Comparison of ENCODE assay signal across 8 cellular contexts in genomic region chr4:1166509-1167243, GRCh38. TPM values are rescaled to one million over a fixed set of nuclear protein-coding genes. Genes with fewer than 3 reads are reported as not detected.
A peak's percentile ranks its signal among the peaks of the same experiment; 100 is the strongest.
DNase-seq lines count a peak whose midpoint lies in the region; ATAC-seq lines count a peak whose summit lies in the region.

No MANE protein-coding gene starts in this region.

- H3K4me1 Mint-ChIP-seq in CD4-positive, CD25-positive, alpha-beta regulatory T cell, result peaks cover 0 to 31% (median 8%) of the 10 kb centered on the region in 4 donors
- peaks cover 19% of the 10 kb centered on the region for H3K4me1 Mint-ChIP-seq in activated T-helper 2 cell treated with anti-CD3 and anti-CD28 coated beads, Interferon-gamma antibody, Interleukin-2, Interleukin-4, amounts not matched to agents 10 μg/mL and 5 μg/mL and 100 μg/mL, durations not matched to agents 14 hours and 24 hours and 36 hours (ENCODE audit: low read depth)

- no peaks in the 10 kb centered on the region for H3K9me3 ChIP-seq in CD4-positive, CD25-positive, alpha-beta regulatory T cell (ENCODE audit: control insufficient read depth in 2 of 2, low read length in 2 of 2)
- H3K9me3 ChIP-seq in mononuclear cell (ENCODE audit: low read depth, low read length), result no peaks in the 10 kb centered on the region

- H3K4me3 ChIP-seq in CD4-positive, CD25-positive, alpha-beta regulatory T cell (ENCODE audit: low read depth, low read length), result no peak overlapping the region
- H3K4me3 ChIP-seq in mononuclear cell (ENCODE audit: low read length), result peak overlapping the region; percentile 59

- no peak for ATAC-seq in CD4-positive, CD25-positive, alpha-beta regulatory T cell (ENCODE audit: low read depth in 2 of 2)
- peak; percentile 1 for ATAC-seq in HG02642 (IDR thresholded peaks at IDR 0.05; ENCODE audit: poor library complexity, unreplicated experiment)

- peak overlapping the region in 1 of 3 donors; percentile 75 for H3K27ac Mint-ChIP-seq in CD4-positive, CD25-positive, alpha-beta regulatory T cell
- H3K27ac Mint-ChIP-seq in activated T-helper 2 cell treated with anti-CD3 and anti-CD28 coated beads, Interferon-gamma antibody, Interleukin-2, Interleukin-4, amounts not matched to agents 10 μg/mL and 5 μg/mL and 100 μg/mL, durations not matched to agents 14 hours and 24 hours and 36 hours, result peak overlapping the region; percentile 54

- intact Hi-C loops in activated T-helper 2 cell treated with anti-CD3 and anti-CD28 coated beads, Interferon-gamma antibody, Interleukin-2, Interleukin-4, amounts not matched to agents 10 μg/mL and 5 μg/mL and 100 μg/mL, durations not matched to agents 14 hours and 24 hours and 36 hours (cut with micrococcal nuclease), result loop anchor here (1.0 to 5.0 kb wide), 7 partner anchors 20 to 185 kb away; partner anchors contain the start of gene MAEA

- H3K27me3 ChIP-seq in CD4-positive, CD25-positive, alpha-beta regulatory T cell (ENCODE audit: control insufficient read depth, insufficient read depth, low read length), result no peaks in the 10 kb centered on the region
- H3K27me3 ChIP-seq in mononuclear cell (ENCODE audit: insufficient read depth, low read length), result peaks cover 9% of the 10 kb centered on the region

- no peaks in the 10 kb centered on the region for H3K36me3 Mint-ChIP-seq in CD4-positive, CD25-positive, alpha-beta regulatory T cell
- peaks cover 6% of the 10 kb centered on the region for H3K36me3 Mint-ChIP-seq in activated T-helper 2 cell treated with anti-CD3 and anti-CD28 coated beads, Interferon-gamma antibody, Interleukin-2, Interleukin-4, amounts not matched to agents 10 μg/mL and 5 μg/mL and 100 μg/mL, durations not matched to agents 14 hours and 24 hours and 36 hours (ENCODE audit: low read depth)

- H3K9me3 Mint-ChIP-seq in CD4-positive, CD25-positive, alpha-beta regulatory T cell, result peaks cover 0 to 2% (median 0%) of the 10 kb centered on the region in 7 donors
- H3K9me3 Mint-ChIP-seq in activated T-helper 2 cell treated with anti-CD3 and anti-CD28 coated beads, Interferon-gamma antibody, Interleukin-2, Interleukin-4, amounts not matched to agents 10 μg/mL and 5 μg/mL and 100 μg/mL, durations not matched to agents 14 hours and 24 hours and 36 hours, result no peaks in the 10 kb centered on the region

- peaks cover 42% of the 10 kb centered on the region for H3K27me3 Mint-ChIP-seq in CD4-positive, CD25-positive, alpha-beta regulatory T cell
- H3K27me3 Mint-ChIP-seq in activated T-helper 2 cell treated with anti-CD3 and anti-CD28 coated beads, Interferon-gamma antibody, Interleukin-2, Interleukin-4, amounts not matched to agents 10 μg/mL and 5 μg/mL and 100 μg/mL, durations not matched to agents 14 hours and 24 hours and 36 hours (ENCODE audit: low read depth), result peaks cover 19% of the 10 kb centered on the region

- peaks cover 22% of the 10 kb centered on the region for H3K4me1 ChIP-seq in CD4-positive, CD25-positive, alpha-beta regulatory T cell (ENCODE audit: control insufficient read depth, insufficient read depth, low read length, poor library complexity, severe bottlenecking)
- H3K4me1 ChIP-seq in mononuclear cell (ENCODE audit: insufficient read depth, low read length), result peaks cover 43% of the 10 kb centered on the region

- no peaks in the 10 kb centered on the region for H3K36me3 ChIP-seq in CD4-positive, CD25-positive, alpha-beta regulatory T cell (ENCODE audit: control insufficient read depth, insufficient read depth, low read length)

- peak overlapping the region; percentile 74 for H3K27ac ChIP-seq in CD4-positive, CD25-positive, alpha-beta regulatory T cell (ENCODE audit: insufficient read depth, low read length, poor library complexity, severe bottlenecking)

- no peak for DNase-seq in CD4-positive, CD25-positive, alpha-beta regulatory T cell
- DNase-seq in activated T-helper 2 cell treated with anti-CD3 and anti-CD28 coated beads, Interferon-gamma antibody, Interleukin-2, Interleukin-4, amounts not matched to agents 10 μg/mL and 5 μg/mL and 100 μg/mL, durations not matched to agents 14 hours and 24 hours and 36 hours (ENCODE audit: low spot score), result no peak
- DNase-seq in islet precursor cell (no peak), DMS53 treated with DMSO at 0.1 percent for 48 hours (lab: John Stamatoyannopoulos, UW; ENCODE audit: unreplicated experiment) (no peak), hypothalamus (lab: John Stamatoyannopoulos, UW) (no peak), retina (no peak)

- peak overlapping the region; percentile 85 to 94 (median 88) for H3K4me3 Mint-ChIP-seq in CD4-positive, CD25-positive, alpha-beta regulatory T cell
- H3K4me3 Mint-ChIP-seq in activated T-helper 2 cell treated with anti-CD3 and anti-CD28 coated beads, Interferon-gamma antibody, Interleukin-2, Interleukin-4, amounts not matched to agents 10 μg/mL and 5 μg/mL and 100 μg/mL, durations not matched to agents 14 hours and 24 hours and 36 hours (ENCODE audit: low read depth), result peak overlapping the region; percentile 74

RNA-seq across cellular contexts. Expression of gene SPON2, which starts 5.7 kb away (rescaled TPM):
- 23.9 TPM for total RNA-seq in CD4-positive, CD25-positive, alpha-beta regulatory T cell
- polyA plus RNA-seq in CD4-positive, CD25-positive, alpha-beta regulatory T cell, result 1 to 10 TPM; 3.4 to 8.1 (median 6.2) TPM
- total RNA-seq in activated T-helper 2 cell treated with anti-CD3 and anti-CD28 coated beads, Interferon-gamma antibody, Interleukin-2, Interleukin-4, amounts not matched to agents 10 μg/mL and 5 μg/mL and 100 μg/mL, durations not matched to agents 14 hours and 24 hours and 36 hours, result 26.1 and 26.7 TPM in 2 replicates
- 25.5 TPM for total RNA-seq in mononuclear cell

RNA-seq across cellular contexts. Expression of gene RNF212, which starts 53.3 kb away (rescaled TPM):
- 3.2 TPM for total RNA-seq in CD4-positive, CD25-positive, alpha-beta regulatory T cell
- 1 to 10 TPM; 2.8 to 5.4 (median 3.2) TPM for polyA plus RNA-seq in CD4-positive, CD25-positive, alpha-beta regulatory T cell
- total RNA-seq in activated T-helper 2 cell treated with anti-CD3 and anti-CD28 coated beads, Interferon-gamma antibody, Interleukin-2, Interleukin-4, amounts not matched to agents 10 μg/mL and 5 μg/mL and 100 μg/mL, durations not matched to agents 14 hours and 24 hours and 36 hours, result 0.62 and 0.85 TPM in 2 replicates
- 3.1 TPM for total RNA-seq in mononuclear cell
